Comparison of ENCODE assay signal across 19 cellular contexts in the genomic region with DNA sequence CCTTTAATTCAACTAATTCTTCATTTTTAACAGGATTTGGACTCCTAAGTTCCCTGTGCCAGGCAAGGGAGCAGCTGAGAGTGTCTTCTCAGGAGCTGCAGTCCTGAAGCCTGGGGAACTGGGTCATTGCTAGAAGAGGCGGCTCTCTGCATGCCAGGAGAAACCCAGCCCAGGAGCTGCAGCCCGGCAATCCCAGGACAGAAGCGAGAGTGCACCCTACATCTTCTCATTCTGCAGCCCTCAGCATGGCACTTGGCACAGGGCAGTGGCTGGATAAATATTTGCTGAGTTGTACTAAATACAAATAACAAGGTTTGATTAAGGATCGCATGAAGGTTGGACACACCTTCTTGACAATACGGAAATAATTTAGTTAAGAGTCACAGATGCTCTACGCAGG.
A peak's percentile ranks its signal among the peaks of the same experiment; 100 is the strongest.
DNase-seq lines count a peak whose midpoint lies in the region; ATAC-seq, FAIRE-seq and TF ChIP-seq lines count a peak whose summit lies in the region.
"Had no signal": no experiment of that assay in that cellular context is flagged by ENCODE, and none has a peak within 500 bp of the region (broad histone marks: within the 10 kb centered on the region; RNA-seq: fewer than 3 reads in every experiment).

No MANE protein-coding gene starts in this region.

- peaks cover 9 to 24% (median 10%) of the 10 kb centered on the region in 3 donors for H3K4me1 Mint-ChIP-seq in T-cell

- no peaks in the 10 kb centered on the region for H3K36me3 ChIP-seq in BLaER1 treated with 17β-estradiol and CSF1 and Interleukin-3, amounts not matched to agents 10 nM and 100 nM
- H3K36me3 ChIP-seq in pancreas (no peaks in the 10 kb centered on the region), OCI-LY7 (ENCODE audit: insufficient read depth, low read length) (no peaks in the 10 kb centered on the region)
- H3K36me3 ChIP-seq: SJSA1 had no signal

- DNase-seq in left lobe of liver (ENCODE audit: low spot score) (no peak), pancreas (peak in 4 of 6 donors; percentile 44 to 65 (median 62)), OCI-LY7 (ENCODE audit: low spot score) (no peak), T-cell (no peak), HCEC 1CT (no peak)
- DNase-seq: BE2C; Calu3; CD8-positive, alpha-beta T cell; DMS53; NCI-H187; NCI-H226; NCI-H524 treated with DMSO at 0.1 percent for 48 hours had no signal

- intact Hi-C loops in pancreas (cut with DNase I) (no loop called here), OCI-LY7 (cut with micrococcal nuclease; ENCODE audit: unreplicated experiment) (no loop called here)

- H3K4me1 ChIP-seq in BLaER1 treated with 17β-estradiol and CSF1 and Interleukin-3, amounts not matched to agents 10 nM and 100 nM: peaks cover 52 to 76% (median 68%) of the 10 kb centered on the region in 10 experiments
- H3K4me1 ChIP-seq in pancreas: peaks cover 0 to 15% (median 0%) of the 10 kb centered on the region in 3 donors
- no peaks in the 10 kb centered on the region for H3K4me1 ChIP-seq in OCI-LY7 (ENCODE audit: insufficient read depth, low read length, poor library complexity, severe bottlenecking)

- H3K4me3 ChIP-seq in BLaER1 treated with 17β-estradiol and CSF1 and Interleukin-3, amounts not matched to agents 10 nM and 100 nM: no peak overlapping the region
- H3K4me3 ChIP-seq in pancreas (no peak overlapping the region), OCI-LY7 (ENCODE audit: low read depth, low read length, poor library complexity, severe bottlenecking) (no peak overlapping the region)
- H3K4me3 ChIP-seq: K562, SJSA1 had no signal

- H2AFZ ChIP-seq in OCI-LY7 (ENCODE audit: low read length): no peak overlapping the region

- no peak overlapping the region for H3K9ac ChIP-seq in BLaER1 treated with 17β-estradiol and CSF1 and Interleukin-3, amounts not matched to agents 10 nM and 100 nM

- H4K20me1 ChIP-seq in BLaER1 treated with 17β-estradiol and CSF1 and Interleukin-3, amounts not matched to agents 10 nM and 100 nM: peaks cover 0 to 25% (median 0%) of the 10 kb centered on the region in 11 experiments; a peak in 5 of 22 replicates
- no peaks in the 10 kb centered on the region for H4K20me1 ChIP-seq in OCI-LY7 (ENCODE audit: insufficient read depth, low read length)

- H3K9me3 Mint-ChIP-seq in T-cell: peaks cover 0 to 3% (median 0%) of the 10 kb centered on the region in 3 donors
- H3K9me3 Mint-ChIP-seq: CD8-positive, alpha-beta T cell had no signal

- H3K36me3 Mint-ChIP-seq in T-cell: no peaks in the 10 kb centered on the region
- H3K36me3 Mint-ChIP-seq: CD8-positive, alpha-beta T cell had no signal

- peak overlapping the region in 2 of 11 experiments; percentile 57 to 78; a peak in 3 of 22 replicates for H3K27ac ChIP-seq in BLaER1 treated with 17β-estradiol and CSF1 and Interleukin-3, amounts not matched to agents 10 nM and 100 nM
- H3K27ac ChIP-seq in VCaP (0 out of 2 replicates have a peak overlapping the region, but pooled peaks have one; percentile 5), pancreas (no peak overlapping the region), OCI-LY7 (ENCODE audit: low read depth, low read length, poor library complexity, severe bottlenecking) (no peak overlapping the region)
- H3K27ac ChIP-seq: SJSA1 had no signal

- no peak for FAIRE-seq in pancreas (lab: Jason Lieb, UNC)
- FAIRE-seq: H54, K562 had no signal

- no peak overlapping the region for H3K4me3 Mint-ChIP-seq in T-cell
- H3K4me3 Mint-ChIP-seq: CD8-positive, alpha-beta T cell had no signal

- H3K79me2 ChIP-seq in OCI-LY7 (ENCODE audit: insufficient read depth, low read depth, low read length): no peaks in the 10 kb centered on the region

- peaks cover 0 to 75% (median 0%) of the 10 kb centered on the region in 11 experiments; a peak in 9 of 22 replicates for H3K27me3 ChIP-seq in BLaER1 treated with 17β-estradiol and CSF1 and Interleukin-3, amounts not matched to agents 10 nM and 100 nM
- no peaks in the 10 kb centered on the region for H3K27me3 ChIP-seq in pancreas
- H3K27me3 ChIP-seq: BE2C, SJSA1 had no signal

- peak; percentile 53 for ATAC-seq in left lobe of liver
- ATAC-seq in pancreas: peak; percentile 77 to 83 (median 78)
- ATAC-seq in T-cell (replicated peaks in 1 of 4): no peak
- ATAC-seq in HG03025 (IDR thresholded peaks at IDR 0.05; ENCODE audit: low FRiP score, unreplicated experiment): no peak
- ATAC-seq: CD8-positive, alpha-beta T cell; K562; Panc1 had no signal

- H3K27me3 Mint-ChIP-seq in T-cell: peaks cover 8 to 26% of the 10 kb centered on the region in 2 donors

- WGBS in pancreas, 2 donors: 25 to 42% methylated on average over 6 of the region's 6 CpGs

- CTCF ChIA-PET in OCI-LY7 (lab: Charles Lee; ENCODE audit: unreplicated experiment) (no interaction called here), T-cell (lab: Charles Lee) (no interaction called here)

- BruUV-seq in OCI-LY7 (replicated peaks; lab: Mats Ljungman, UMichigan): no TSS peak

- H3K4me2 ChIP-seq in BLaER1 treated with 17β-estradiol and CSF1 and Interleukin-3, amounts not matched to agents 10 nM and 100 nM: peak overlapping the region; percentile 75 to 98 (median 91); a peak in 21 of 22 replicates
- no peak overlapping the region for H3K4me2 ChIP-seq in OCI-LY7 (ENCODE audit: low read length)

- no peak for TF ChIP-seq CTCF in VCaP (conservative IDR thresholded peaks at IDR 0.05)
- TF ChIP-seq CTCF in pancreas (IDR thresholded peaks at IDR 0.05): no peak
- no peak for TF ChIP-seq CTCF in OCI-LY7 (conservative IDR thresholded peaks at IDR 0.05; ENCODE audit: low read length)

- POLR2A ChIA-PET in OCI-LY7 (lab: Charles Lee): no interaction called here
- POLR2A ChIA-PET in T-cell (lab: Charles Lee): no interaction called here

- H3K9me3 ChIP-seq in BLaER1 treated with 17β-estradiol and CSF1 and Interleukin-3, amounts not matched to agents 10 nM and 100 nM (replicated peaks in 1 of 11): peaks cover 26 to 52% (median 43%) of the 10 kb centered on the region in 11 experiments
- H3K9me3 ChIP-seq in pancreas: no peaks in the 10 kb centered on the region
- H3K9me3 ChIP-seq in OCI-LY7 (ENCODE audit: low read length): no peaks in the 10 kb centered on the region
- H3K9me3 ChIP-seq: BE2C, SJSA1 had no signal

- no peaks in the 10 kb centered on the region for H3K9me2 ChIP-seq in OCI-LY7 (ENCODE audit: insufficient read depth, low read length)

- no peak overlapping the region for H3K27ac Mint-ChIP-seq in T-cell
- H3K27ac Mint-ChIP-seq: CD8-positive, alpha-beta T cell had no signal

Comparison
In these comparisons a context has a peak if more than half of its experiments do, and no peak if none do; other contexts are left out.
1. ATAC-seq: peak in left lobe of liver (single experiment) and pancreas (4 of 4); none in T-cell (0 of 4) and HG03025 (single experiment).
2. DNase-seq: peak in pancreas (4 of 6); none in left lobe of liver (single experiment), OCI-LY7 (single experiment), T-cell (0 of 34) and HCEC 1CT (single experiment).